In the genomic region with DNA sequence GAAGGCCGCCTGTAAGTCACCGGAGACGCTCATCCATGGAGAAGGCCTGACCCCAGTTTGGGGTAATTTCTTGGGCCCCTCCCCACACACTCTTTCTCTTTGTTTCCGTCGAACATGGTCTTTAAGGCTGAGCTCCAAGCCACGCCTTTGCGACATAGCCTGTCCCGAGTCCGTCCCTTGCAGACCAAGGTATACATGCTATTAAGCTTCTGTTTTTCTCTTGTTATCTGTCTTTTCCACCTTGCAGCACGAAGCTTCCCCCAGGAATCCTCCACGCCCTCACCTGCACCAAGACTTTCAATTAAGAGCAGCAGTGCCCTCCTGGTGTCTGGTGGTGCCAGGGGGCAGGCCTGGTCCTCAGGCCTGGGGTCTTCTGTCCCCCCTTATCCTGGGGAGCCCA, we compare ENCODE assay signal across 24 cellular contexts. TPM values are rescaled to one million over a fixed set of nuclear protein-coding genes. Genes with fewer than 3 reads are reported as not detected.
"Had no signal": no experiment of that assay in that cellular context is flagged by ENCODE, and none has a peak within 500 bp of the region (broad histone marks: within the 10 kb centered on the region; RNA-seq: fewer than 3 reads in every experiment).

No MANE protein-coding gene starts in this region.

- DNase-seq: dermis blood vessel endothelial cell; effector memory CD4-positive, alpha-beta T cell; foreskin keratinocyte; hypothalamus; left ventricle myocardium superior; lower lobe of right lung; naive thymus-derived CD8-positive, alpha-beta T cell; nephron progenitor cell; nucleus accumbens; sigmoid colon; spleen; stimulated activated CD4-positive, alpha-beta T cell treated with anti-CD3 and anti-CD28 coated beads, Interleukin-4, amount 100 ng/mL, for 4 hours; stimulated activated naive CD8-positive, alpha-beta T cell treated with anti-CD3 and anti-CD28 coated beads, Interleukin-15, Interleukin-2, amounts not matched to agents 100 U/mL and 50 U/mL, for 24 hours; substantia nigra; testis; tibial artery had no signal

- H3K4me3 ChIP-seq: coronary artery, esophagus muscularis mucosa, lower lobe of right lung, prostate gland, right atrium auricular region, sigmoid colon, skin epidermis, spleen, testis, tibial artery had no signal

- H3K27me3 ChIP-seq: esophagus muscularis mucosa, right atrium auricular region, sigmoid colon, testis, tibial artery had no signal

- H3K4me1 ChIP-seq: foreskin keratinocyte had no signal

- H3K27ac ChIP-seq: coronary artery, esophagus muscularis mucosa, foreskin keratinocyte, lower lobe of right lung, prostate gland, right atrium auricular region, sigmoid colon, skin epidermis, spleen, testis, tibial artery had no signal

- FAIRE-seq: endothelial cell of umbilical vein, keratinocyte had no signal

- ATAC-seq: foreskin keratinocyte; left ventricle myocardium superior; lower lobe of right lung; naive thymus-derived CD8-positive, alpha-beta T cell; stimulated activated memory B cell treated with anti-CD40 and anti-IgM and Interleukin-4, amounts not matched to agents 10 μg/mL and 1 μg/mL and 100 μg/mL, for 72 hours; stimulated activated naive CD8-positive, alpha-beta T cell treated with anti-CD3 and anti-CD28 coated beads, Interleukin-15, Interleukin-2, amounts not matched to agents 100 U/mL and 50 U/mL, for 24 hours had no signal

- H3K9me3 ChIP-seq: esophagus muscularis mucosa, lower lobe of right lung, prostate gland, right atrium auricular region, sigmoid colon, spleen, testis, tibial artery had no signal

- H3K36me3 ChIP-seq: esophagus muscularis mucosa, lower lobe of right lung, prostate gland, right atrium auricular region, sigmoid colon, spleen, tibial artery had no signal

RNA-seq across cellular contexts. Expression of a gene that starts 4.2 kb away (rescaled TPM):
- polyA plus RNA-seq: naive thymus-derived CD8-positive, alpha-beta T cell had no signal
